Comparison of ENCODE assay signal across 23 cellular contexts in genomic region chr5:100496296-100496695, GRCh38.
"Had no signal": no experiment of that assay in that cellular context is flagged by ENCODE, and none has a peak within 500 bp of the region (broad histone marks: within the 10 kb centered on the region; RNA-seq: fewer than 3 reads in every experiment).

No MANE protein-coding gene starts in this region.

- H3K27me3 Mint-ChIP-seq: activated B cell treated with CpG ODN at 0.5 μM for 24 hours; activated CD8-positive, alpha-beta T cell treated with anti-CD3 and anti-CD28 coated beads for 36 hours; dendritic cell treated with granulocyte-macrophage colony-stimulating factor and Interleukin-4, amounts not matched to agents 40 ng/mL and 50 ng/mL, for 4 days had no signal

- ATAC-seq: activated CD8-positive, alpha-beta T cell treated with anti-CD3 and anti-CD28 coated beads for 36 hours; activated naive CD4-positive, alpha-beta T cell treated with anti-CD3 and anti-CD28 coated beads, Interleukin-2, amount 50 U/mL, for 72 hours; activated T-cell treated with anti-CD3 and anti-CD28 coated beads, Interleukin-2, amount 50 U/mL, for 4 hours; left colon; right cardiac atrium had no signal

- H3K9me3 ChIP-seq: breast epithelium, prostate gland, tibial nerve, vagina had no signal

- FAIRE-seq: small intestine, TTC549 had no signal

- H3K27ac ChIP-seq: breast epithelium, prostate gland, tibial nerve, vagina had no signal

- H3K9me3 Mint-ChIP-seq: activated B cell treated with CpG ODN at 0.5 μM for 24 hours; activated CD8-positive, alpha-beta T cell treated with anti-CD3 and anti-CD28 coated beads for 36 hours; activated naive CD4-positive, alpha-beta T cell treated with anti-CD3 and anti-CD28 coated beads, Interleukin-2, amount 50 U/mL, for 72 hours; activated T-cell treated with anti-CD3 and anti-CD28 coated beads, Interleukin-2, amount 50 U/mL, for 4 hours had no signal

- H3K4me3 Mint-ChIP-seq: activated B cell treated with CpG ODN at 0.5 μM for 24 hours; activated CD8-positive, alpha-beta T cell treated with anti-CD3 and anti-CD28 coated beads for 36 hours; activated T-cell treated with anti-CD3 and anti-CD28 coated beads, Interleukin-2, amount 50 U/mL, for 4 hours; dendritic cell treated with granulocyte-macrophage colony-stimulating factor and Interleukin-4, amounts not matched to agents 40 ng/mL and 50 ng/mL, for 4 days; neural crest cell had no signal

- H3K27ac Mint-ChIP-seq: activated B cell treated with CpG ODN at 0.5 μM for 24 hours; activated CD8-positive, alpha-beta T cell treated with anti-CD3 and anti-CD28 coated beads for 36 hours; activated naive CD4-positive, alpha-beta T cell treated with anti-CD3 and anti-CD28 coated beads, Interleukin-2, amount 50 U/mL, for 72 hours; dendritic cell treated with granulocyte-macrophage colony-stimulating factor and Interleukin-4, amounts not matched to agents 40 ng/mL and 50 ng/mL, for 4 days had no signal

- H3K36me3 Mint-ChIP-seq: activated naive CD4-positive, alpha-beta T cell treated with anti-CD3 and anti-CD28 coated beads, Interleukin-2, amount 50 U/mL, for 72 hours had no signal

- H3K4me3 ChIP-seq: breast epithelium, lung, prostate gland, tibial nerve, vagina had no signal

- H3K4me1 Mint-ChIP-seq: activated B cell treated with CpG ODN at 0.5 μM for 24 hours, neural crest cell had no signal

- H3K4me1 ChIP-seq: breast epithelium, prostate gland, tibial nerve, vagina had no signal

- H3K27me3 ChIP-seq: breast epithelium, tibial nerve, vagina had no signal

- H3K36me3 ChIP-seq: breast epithelium, prostate gland, tibial nerve, vagina had no signal

- DNase-seq: activated B cell treated with CpG ODN at 0.5 μM for 24 hours; activated CD4-positive, alpha-beta T cell treated with anti-CD3 and anti-CD28 coated beads for 48 hours; activated CD8-positive, alpha-beta T cell treated with anti-CD3 and anti-CD28 coated beads for 36 hours; activated effector memory CD4-positive, alpha-beta T cell treated with Interleukin-2 at 50 U/mL for 16 hours; activated T-cell treated with anti-CD3 and anti-CD28 coated beads, Interleukin-2, amount 50 U/mL, for 4 hours; cerebellar nuclear complex; effector memory CD4-positive, alpha-beta T cell; left colon; midbrain; right cardiac atrium; small intestine; stimulated activated CD4-positive, alpha-beta T cell treated with anti-CD3 and anti-CD28 coated beads, Interleukin-4, amount 100 ng/mL, for 24 hours; stimulated activated naive CD4-positive, alpha-beta T cell; substantia nigra had no signal
